ENCODE assay signal across 1 cellular context in the genomic region with DNA sequence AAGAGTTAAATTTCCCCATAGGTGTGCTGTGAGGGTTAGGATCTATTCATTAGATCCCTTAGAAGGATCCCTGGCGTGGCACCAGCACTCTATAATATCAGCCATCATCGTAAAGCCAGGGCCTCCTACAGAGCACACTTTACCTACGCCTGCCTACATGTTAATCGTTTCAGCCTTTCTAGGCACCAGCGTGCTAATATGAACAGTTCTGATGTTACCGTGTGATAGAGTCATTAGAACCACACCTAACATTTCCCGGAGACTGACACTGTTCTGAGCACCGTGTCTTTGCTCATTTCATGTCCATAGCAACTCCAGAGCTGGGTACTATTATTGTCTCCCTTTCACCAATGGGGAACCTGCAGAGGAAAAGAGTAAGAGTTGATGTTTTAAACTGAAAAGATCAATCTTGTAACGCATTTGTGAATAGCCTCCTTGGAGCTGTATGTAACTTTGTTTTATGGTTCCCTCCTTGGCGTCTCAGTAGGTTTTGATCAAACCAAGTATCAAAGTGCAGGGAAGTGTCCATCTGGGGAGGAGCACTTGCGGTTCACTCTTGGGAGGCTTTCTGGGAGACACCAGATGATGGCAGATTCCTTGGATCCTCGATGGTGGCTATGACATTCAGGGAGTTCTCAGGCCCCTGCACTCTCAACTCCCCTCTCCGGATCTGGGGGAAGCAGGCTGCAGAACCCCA.
TF ChIP-seq lines count a peak whose summit lies in the region.

No MANE protein-coding gene starts in this region.

TF ChIP-seq in H1, 55 proteins besides CTCF, POLR2A, EP300 and RAD21:
- TF ChIP-seq BACH1 (IDR thresholded peaks at IDR 0.05; ENCODE audit: low read length), result no peak
- TF ChIP-seq FOSL1 (IDR thresholded peaks at IDR 0.05; ENCODE audit: insufficient read depth, low read depth, low read length), result no peak
- no peak for TF ChIP-seq ASH2L (IDR thresholded peaks at IDR 0.05; ENCODE audit: low read length)
- TF ChIP-seq MAFK (IDR thresholded peaks at IDR 0.05; ENCODE audit: low read depth, low read length), result no peak
